Comparison of ENCODE assay signal across 9 cellular contexts in genomic region chrX:73850124-73851013, GRCh38. TPM values are rescaled to one million over a fixed set of nuclear protein-coding genes. Genes with fewer than 3 reads are reported as not detected.
A peak's percentile ranks its signal among the peaks of the same experiment; 100 is the strongest.
DNase-seq lines count a peak whose midpoint lies in the region; ATAC-seq and TF ChIP-seq lines count a peak whose summit lies in the region.
"Had no signal": no experiment of that assay in that cellular context is flagged by ENCODE, and none has a peak within 500 bp of the region (broad histone marks: within the 10 kb centered on the region; RNA-seq: fewer than 3 reads in every experiment).

No MANE protein-coding gene starts in this region.

- H3K4me3 Mint-ChIP-seq in osteocyte (ENCODE audit: unreplicated experiment): no peak overlapping the region
- H3K4me3 Mint-ChIP-seq: stimulated activated naive CD8-positive, alpha-beta T cell treated with anti-CD3 and anti-CD28 coated beads, Interleukin-15, Interleukin-2, amounts not matched to agents 100 ng/mL and 50 ng/mL, for 24 hours had no signal

- in situ Hi-C loops in KBM-7 (cut with MboI; ENCODE audit: low pct_unique_long_range_greater_than_20kb, low sequenced_read_pairs): loop anchor here (25.0 kb wide), 2 partner anchors 287 to 487 kb away; no protein-coding TSS in a partner anchor

- H3K27me3 Mint-ChIP-seq in osteocyte (ENCODE audit: unreplicated experiment): peaks cover 11% of the 10 kb centered on the region
- H3K27me3 Mint-ChIP-seq: stimulated activated naive CD8-positive, alpha-beta T cell treated with anti-CD3 and anti-CD28 coated beads, Interleukin-15, Interleukin-2, amounts not matched to agents 100 ng/mL and 50 ng/mL, for 24 hours had no signal

- H3K36me3 Mint-ChIP-seq in osteocyte (ENCODE audit: unreplicated experiment): no peaks in the 10 kb centered on the region

- H3K9me3 Mint-ChIP-seq in osteocyte (ENCODE audit: unreplicated experiment): no peaks in the 10 kb centered on the region

- H3K27ac Mint-ChIP-seq in osteocyte (ENCODE audit: unreplicated experiment): no peak overlapping the region
- H3K27ac Mint-ChIP-seq: stimulated activated naive CD8-positive, alpha-beta T cell treated with anti-CD3 and anti-CD28 coated beads, Interleukin-15, Interleukin-2, amounts not matched to agents 100 ng/mL and 50 ng/mL, for 24 hours had no signal

- TF ChIP-seq CTCF in cardiac fibroblast (IDR thresholded peaks at IDR 0.05; ENCODE audit: low read depth, low read length) (peak; percentile 30), osteocyte (IDR thresholded peaks at IDR 0.05) (peak; percentile 22)

- no peak for ATAC-seq in HG03159 (IDR thresholded peaks at IDR 0.05; ENCODE audit: unreplicated experiment)
- no peak for ATAC-seq in HG02970 (IDR thresholded peaks at IDR 0.05; ENCODE audit: low FRiP score, unreplicated experiment)
- ATAC-seq in HG02981 (IDR thresholded peaks at IDR 0.05; ENCODE audit: unreplicated experiment): no peak
- ATAC-seq in HG03045 (IDR thresholded peaks at IDR 0.05; ENCODE audit: unreplicated experiment): no peak

- DNase-seq in GM04504 (ENCODE audit: low read depth): peak; percentile 14
- peak; percentile 35 for DNase-seq in KBM-7
- peak; percentile 26 to 51 for DNase-seq in cardiac fibroblast (ENCODE audit: low read depth in 2 of 2)
- DNase-seq in osteocyte (ENCODE audit: extremely low spot score, unreplicated experiment): no peak

- H3K4me1 Mint-ChIP-seq in osteocyte (ENCODE audit: unreplicated experiment): no peaks in the 10 kb centered on the region

- no peak overlapping the region for H3K4me3 ChIP-seq in cardiac fibroblast (replicated peaks in 1 of 2; ENCODE audit: low read depth in 2 of 2, low read length in 2 of 2)

RNA-seq across cellular contexts. Expression of gene XIST, which starts 2.1 kb away (rescaled TPM):
- not detected in 2 replicates for total RNA-seq in osteocyte
